8 cellular contexts compared by ENCODE assay signal in the genomic region with DNA sequence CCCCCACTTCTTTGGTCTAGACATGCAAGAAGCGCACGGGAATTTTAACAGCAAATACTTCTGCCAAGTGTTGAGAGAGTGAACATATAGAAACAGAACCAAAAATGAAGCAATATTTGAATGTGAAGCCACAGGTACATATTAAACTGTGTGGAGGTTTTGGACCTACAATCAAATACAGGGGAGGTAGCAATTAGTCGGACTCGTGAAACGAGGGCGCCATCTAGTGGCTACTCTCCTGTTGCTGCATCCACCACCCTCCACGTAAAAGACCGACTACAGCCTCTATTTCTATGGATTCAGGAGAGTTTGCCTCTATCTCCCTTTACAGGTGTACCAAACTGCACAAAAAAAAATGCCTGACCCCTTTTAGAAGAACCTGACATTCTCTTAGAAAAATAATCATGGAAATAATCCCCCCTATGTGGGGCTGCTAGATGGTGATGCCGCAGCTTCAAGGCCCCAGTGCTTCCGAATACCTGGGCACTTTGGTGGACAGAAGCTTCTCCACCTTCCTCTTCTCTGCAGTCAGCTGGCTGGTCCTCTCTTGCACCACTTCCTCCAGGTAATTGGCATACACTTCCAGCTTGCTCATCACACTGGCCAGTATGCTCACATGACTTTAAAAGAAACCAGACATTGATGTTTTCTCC. TPM values are rescaled to one million over a fixed set of nuclear protein-coding genes. Genes with fewer than 3 reads are reported as not detected.
A peak's percentile ranks its signal among the peaks of the same experiment; 100 is the strongest.
DNase-seq lines count a peak whose midpoint lies in the region; ATAC-seq and TF ChIP-seq lines count a peak whose summit lies in the region.

No MANE protein-coding gene starts in this region.

- no peak overlapping the region for H3K4me3 Mint-ChIP-seq in natural killer cell
- H3K4me3 Mint-ChIP-seq in stimulated activated memory B cell treated with anti-CD40 and anti-IgM and Interleukin-4, amounts not matched to agents 10 μg/mL and 1 μg/mL and 100 μg/mL, for 72 hours = no peak overlapping the region

- no peaks in the 10 kb centered on the region for H3K9me3 ChIP-seq in esophagus squamous epithelium

- WGBS in esophagus squamous epithelium, 2 donors = 23 to 28% methylated on average over 10 of the region's 10 CpGs

- H3K4me1 Mint-ChIP-seq in natural killer cell = no peaks in the 10 kb centered on the region
- no peaks in the 10 kb centered on the region for H3K4me1 Mint-ChIP-seq in stimulated activated memory B cell treated with anti-CD40 and anti-IgM and Interleukin-4, amounts not matched to agents 10 μg/mL and 1 μg/mL and 100 μg/mL, for 72 hours

- no peaks in the 10 kb centered on the region for H3K36me3 Mint-ChIP-seq in natural killer cell
- no peaks in the 10 kb centered on the region for H3K36me3 Mint-ChIP-seq in stimulated activated memory B cell treated with anti-CD40 and anti-IgM and Interleukin-4, amounts not matched to agents 10 μg/mL and 1 μg/mL and 100 μg/mL, for 72 hours

- no peak overlapping the region for H3K27ac ChIP-seq in esophagus squamous epithelium

- no peaks in the 10 kb centered on the region for H3K36me3 ChIP-seq in esophagus squamous epithelium

- DNase-seq in AML-193 (lab: John Stamatoyannopoulos, UW) (peak; percentile 28 to 58), NOMO-1 treated with dmso at 0.1 percent for 144 hours (lab: John Stamatoyannopoulos, UW; ENCODE audit: unreplicated experiment) (peak; percentile 19), activated T-cell treated with anti-CD3 and anti-CD28 coated beads for 24 hours (ENCODE audit: low read depth) (peak; percentile 73), esophagus squamous epithelium (lab: John Stamatoyannopoulos, UW) (no peak), natural killer cell (peak; percentile 57)

- intact Hi-C loops in esophagus squamous epithelium (cut with DNase I) (no loop called here), natural killer cell (cut with micrococcal nuclease) (loop anchor here (10.0 kb wide), 1 partner anchor 120 kb away; no protein-coding TSS in a partner anchor)

- H3K27me3 ChIP-seq in esophagus squamous epithelium = peaks cover 0 to 30% (median 0%) of the 10 kb centered on the region in 4 donors

- TF ChIP-seq POLR2A in esophagus squamous epithelium (IDR thresholded peaks at IDR 0.05) = no peak

- H3K27me3 Mint-ChIP-seq in natural killer cell (ENCODE audit: low read depth in 2 of 2) = peaks cover 12 to 44% of the 10 kb centered on the region in 2 donors
- peaks cover 38% of the 10 kb centered on the region for H3K27me3 Mint-ChIP-seq in stimulated activated memory B cell treated with anti-CD40 and anti-IgM and Interleukin-4, amounts not matched to agents 10 μg/mL and 1 μg/mL and 100 μg/mL, for 72 hours

- H3K4me3 ChIP-seq in esophagus squamous epithelium = no peak overlapping the region

- H3K9me3 Mint-ChIP-seq in natural killer cell = no peaks in the 10 kb centered on the region
- no peaks in the 10 kb centered on the region for H3K9me3 Mint-ChIP-seq in stimulated activated memory B cell treated with anti-CD40 and anti-IgM and Interleukin-4, amounts not matched to agents 10 μg/mL and 1 μg/mL and 100 μg/mL, for 72 hours

- no peak overlapping the region for H3K27ac Mint-ChIP-seq in natural killer cell
- no peak overlapping the region for H3K27ac Mint-ChIP-seq in stimulated activated memory B cell treated with anti-CD40 and anti-IgM and Interleukin-4, amounts not matched to agents 10 μg/mL and 1 μg/mL and 100 μg/mL, for 72 hours

- peak; percentile 53 to 87 (median 76) for TF ChIP-seq CTCF in esophagus squamous epithelium (IDR thresholded peaks at IDR 0.05)
- peak; percentile 86 for TF ChIP-seq CTCF in natural killer cell (IDR thresholded peaks at IDR 0.05)

- peak; percentile 85 for ATAC-seq in GM18909 (IDR thresholded peaks at IDR 0.05; ENCODE audit: poor library complexity, unreplicated experiment)
- peak; percentile 86 for ATAC-seq in HG03442 (IDR thresholded peaks at IDR 0.05; ENCODE audit: unreplicated experiment)
- ATAC-seq in natural killer cell = peak; percentile 74 to 84 (median 75)
- peak; percentile 81 for ATAC-seq in stimulated activated memory B cell treated with anti-CD40 and anti-IgM and Interleukin-4, amounts not matched to agents 10 μg/mL and 1 μg/mL and 100 μg/mL, for 72 hours

- H3K4me1 ChIP-seq in esophagus squamous epithelium = no peaks in the 10 kb centered on the region

RNA-seq across cellular contexts. Expression of gene TECTB, which starts 31.7 kb away (rescaled TPM):
- not detected for total RNA-seq in esophagus squamous epithelium
- not detected for total RNA-seq in natural killer cell

RNA-seq across cellular contexts. Expression of gene ACSL5, which starts 59.0 kb away (rescaled TPM):
- total RNA-seq in esophagus squamous epithelium (10 to 100 TPM in 2 of 4 donors, 1 to 10 TPM in 2; 5.2 to 15.9 (median 8.2) TPM), natural killer cell (10 to 100 TPM; 41.7 to 71.2 (median 53.7) TPM)
